Comparison of ENCODE assay signal across 22 cellular contexts in genomic region chr9:91583161-91583875, GRCh38.
"Had no signal": no experiment of that assay in that cellular context is flagged by ENCODE, and none has a peak within 500 bp of the region (broad histone marks: within the 10 kb centered on the region; RNA-seq: fewer than 3 reads in every experiment).

No MANE protein-coding gene starts in this region.

- H3K4me1 ChIP-seq: gastrocnemius medialis, heart right ventricle, left lung, lower lobe of right lung had no signal

- H3K4me3 ChIP-seq: coronary artery, dorsolateral prefrontal cortex, esophagus squamous epithelium, gastrocnemius medialis, heart right ventricle, left lung, lower lobe of right lung had no signal

- H3K9me3 ChIP-seq: esophagus squamous epithelium, gastrocnemius medialis, heart right ventricle, left lung, lower lobe of right lung had no signal

- DNase-seq: dermis blood vessel endothelial cell; effector CD4-positive, alpha-beta T cell; effector memory CD4-positive, alpha-beta T cell; esophagus squamous epithelium; foreskin fibroblast; foreskin melanocyte; gastrocnemius medialis; glutamatergic neuron; heart right ventricle; hippocampal formation; left cardiac atrium; left lung; left ventricle myocardium superior; lower lobe of right lung; mesendoderm; midbrain had no signal

- H3K27me3 ChIP-seq: gastrocnemius medialis, heart right ventricle had no signal

- H3K36me3 ChIP-seq: esophagus squamous epithelium, gastrocnemius medialis, heart right ventricle, left lung, lower lobe of right lung had no signal

- H3K27ac ChIP-seq: coronary artery, dorsolateral prefrontal cortex, esophagus squamous epithelium, gastrocnemius medialis, heart right ventricle, left lung, lower lobe of right lung had no signal

- FAIRE-seq: colon, endothelial cell of umbilical vein, islet of Langerhans, keratinocyte had no signal
